Comparison of ENCODE assay signal across 27 cellular contexts in the genomic region with DNA sequence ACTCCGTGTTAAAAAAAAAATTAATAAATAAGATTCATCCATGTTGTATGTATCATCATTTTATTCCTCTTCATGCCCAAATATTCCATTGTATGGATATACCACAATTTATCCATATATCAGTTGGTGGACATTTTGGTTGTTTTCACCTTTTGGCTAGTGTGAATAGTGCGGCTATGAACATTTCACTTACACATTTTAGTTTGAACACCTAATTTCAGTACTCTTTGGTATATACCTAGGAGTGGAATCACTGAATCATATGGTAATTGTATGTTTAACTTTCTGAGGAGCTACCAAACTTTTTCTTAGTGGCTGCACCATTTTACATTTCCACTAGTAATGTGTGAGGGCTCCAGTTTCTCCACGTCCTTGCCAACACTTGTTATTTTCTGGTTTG. TPM values are rescaled to one million over a fixed set of nuclear protein-coding genes. Genes with fewer than 3 reads are reported as not detected.
"Had no signal": no experiment of that assay in that cellular context is flagged by ENCODE, and none has a peak within 500 bp of the region (broad histone marks: within the 10 kb centered on the region; RNA-seq: fewer than 3 reads in every experiment).

No MANE protein-coding gene starts in this region.

- H3K36me3 Mint-ChIP-seq: activated naive CD8-positive, alpha-beta T cell had no signal

- H3K27me3 Mint-ChIP-seq: activated CD8-positive, alpha-beta T cell treated with anti-CD3 and anti-CD28 coated beads for 36 hours; activated naive CD4-positive, alpha-beta T cell treated with anti-CD3 and anti-CD28 coated beads, Interleukin-2, amount 10 ng/mL, durations not matched to agents 7 days and 5 days; activated naive CD8-positive, alpha-beta T cell; brain had no signal

- DNase-seq: activated CD4-positive, alpha-beta T cell treated with anti-CD3 and anti-CD28 coated beads for 48 hours; activated CD4-positive, alpha-beta T cell treated with anti-CD3 and anti-CD28 coated beads, Interleukin-2, amount 50 U/mL, for 1 hour; activated CD4-positive, alpha-beta T cell treated with anti-CD3 and anti-CD28 coated beads, Interleukin-2, amount 50 U/mL, for 48 hours; activated CD4-positive, CD25-positive, alpha-beta regulatory T cell; activated CD4-positive, CD25-positive, alpha-beta regulatory T cell treated with anti-CD3 and anti-CD28 coated beads, Interleukin-2, amount 50 U/mL, for 72 hours; activated CD8-positive, alpha-beta memory T cell treated with anti-CD3 and anti-CD28 coated beads for 24 hours; activated CD8-positive, alpha-beta T cell treated with anti-CD3 and anti-CD28 coated beads for 36 hours; activated effector memory CD4-positive, alpha-beta T cell treated with anti-CD3 and anti-CD28 coated beads, Interleukin-2, amount 50 U/mL, for 16 hours; activated naive CD4-positive, alpha-beta T cell treated with anti-CD3 and anti-CD28 coated beads, Interleukin-2, amount 10 ng/mL, durations not matched to agents 7 days and 5 days; activated T-cell treated with anti-CD3 and anti-CD28 coated beads, Interleukin-2, amount 50 U/mL, for 1 hour; activated T-cell treated with anti-CD3 and anti-CD28 coated beads, Interleukin-2, amount 50 U/mL, for 48 hours; central memory CD4-positive, alpha-beta T cell; cerebellar nuclear complex; colonic mucosa; effector CD8-positive, alpha-beta T cell; foreskin fibroblast; head of caudate nucleus; T-helper 2 cell had no signal

- ATAC-seq: activated CD8-positive, alpha-beta T cell treated with anti-CD3 and anti-CD28 coated beads for 36 hours; esophagus mucosa had no signal

- H3K4me3 ChIP-seq: ascending aorta, breast epithelium, cardiac muscle cell, colonic mucosa had no signal

- H3K4me3 Mint-ChIP-seq: activated CD8-positive, alpha-beta T cell treated with anti-CD3 and anti-CD28 coated beads for 36 hours; activated naive CD4-positive, alpha-beta T cell treated with anti-CD3 and anti-CD28 coated beads, Interleukin-2, amount 10 ng/mL, durations not matched to agents 7 days and 5 days; activated naive CD8-positive, alpha-beta T cell; brain had no signal

- H3K27me3 ChIP-seq: ascending aorta, breast epithelium, cardiac muscle cell, colonic mucosa had no signal

- H3K9me3 ChIP-seq: ascending aorta, breast epithelium, colonic mucosa had no signal

- FAIRE-seq: endometrium, endothelial cell of umbilical vein, frontal cortex had no signal

- H3K27ac ChIP-seq: ascending aorta, breast epithelium, cardiac muscle cell, colonic mucosa had no signal

- H3K4me1 Mint-ChIP-seq: brain had no signal

- H3K36me3 ChIP-seq: ascending aorta, breast epithelium, cardiac muscle cell, colonic mucosa had no signal

- H3K4me1 ChIP-seq: ascending aorta, breast epithelium, colonic mucosa had no signal

- H3K27ac Mint-ChIP-seq: activated CD8-positive, alpha-beta T cell treated with anti-CD3 and anti-CD28 coated beads for 36 hours; activated naive CD4-positive, alpha-beta T cell treated with anti-CD3 and anti-CD28 coated beads, Interleukin-2, amount 10 ng/mL, durations not matched to agents 7 days and 5 days; activated naive CD8-positive, alpha-beta T cell had no signal

- H3K9me3 Mint-ChIP-seq: activated CD8-positive, alpha-beta T cell treated with anti-CD3 and anti-CD28 coated beads for 36 hours; activated naive CD4-positive, alpha-beta T cell treated with anti-CD3 and anti-CD28 coated beads, Interleukin-2, amount 10 ng/mL, durations not matched to agents 7 days and 5 days had no signal

RNA-seq across cellular contexts. Expression of a gene that starts 20.0 kb away (rescaled TPM):
- total RNA-seq: ascending aorta had no signal
